In genomic region chr1:112501810-112502641, GRCh38 we compare ENCODE assay signal across 8 cellular contexts. TPM values are rescaled to one million over a fixed set of nuclear protein-coding genes. Genes with fewer than 3 reads are reported as not detected.
DNase-seq lines count a peak whose midpoint lies in the region; ATAC-seq and TF ChIP-seq lines count a peak whose summit lies in the region.

No MANE protein-coding gene starts in this region.

- DNase-seq in GM13976 (ENCODE audit: low spot score) (peak; percentile 75), T-helper 17 cell (peak; percentile 34 to 45 (median 35)), anterior cingulate cortex (lab: John Stamatoyannopoulos, UW) (peak in 55 of 58 donors; percentile 16 to 85 (median 57)), left ventricle myocardium superior (peak; percentile 88), posterior vena cava (ENCODE audit: low spot score) (peak; percentile 92), mesenteric fat pad (ENCODE audit: low spot score) (no peak)
- no peak for DNase-seq in Jurkat, Clone E6-1 (ENCODE audit: low read depth, low spot score)

- H3K27me3 Mint-ChIP-seq in T-helper 17 cell = peaks cover 70% of the 10 kb centered on the region

- TF ChIP-seq CTCF in GM13976 (IDR thresholded peaks at IDR 0.05; ENCODE audit: borderline replicate concordance, control extremely low read depth, extremely low read depth, insufficient read depth, missing control alignments) = peak; percentile 82

- peak overlapping the region; percentile 82 for H3K4me3 Mint-ChIP-seq in T-helper 17 cell

- in situ Hi-C loops in GM13976 (cut with MboI; ENCODE audit: low sequenced_read_pairs, unreplicated experiment) = loop anchor here (10.0 kb wide), 1 partner anchor 203 kb away; the partner anchor contains the start of gene RHOC

- peaks cover 10% of the 10 kb centered on the region for H3K36me3 Mint-ChIP-seq in T-helper 17 cell (ENCODE audit: low read depth)

- H3K4me3 ChIP-seq in Jurkat, Clone E6-1 (ENCODE audit: low read length) = peak overlapping the region; percentile 46

- no peaks in the 10 kb centered on the region for H3K9me3 ChIP-seq in T-helper 17 cell (ENCODE audit: control insufficient read depth, low read length, poor library complexity, severe bottlenecking)

- intact Hi-C loops in left ventricle myocardium superior (cut with micrococcal nuclease) (no loop called here), posterior vena cava (cut with DNase I) (no loop called here)

- H3K27ac Mint-ChIP-seq in T-helper 17 cell = no peak overlapping the region

- ATAC-seq in T-helper 17 cell (peak; percentile 86), left ventricle myocardium superior (peak; percentile 94), HG03159 (IDR thresholded peaks at IDR 0.05; ENCODE audit: unreplicated experiment) (no peak)

- H3K4me1 Mint-ChIP-seq in T-helper 17 cell = peaks cover 10% of the 10 kb centered on the region

RNA-seq across cellular contexts. Expression of gene WNT2B, which starts 6.7 kb away (rescaled TPM):
- 1.4 TPM for polyA plus RNA-seq in Jurkat, Clone E6-1 (2012; ENCODE audit: insufficient read depth, insufficient read length)
- total RNA-seq in T-helper 17 cell (under 1 TPM; 0.13 to 0.37 TPM), left ventricle myocardium superior (2.0 TPM), posterior vena cava (1 to 10 TPM; 2.5 to 3.2 TPM), mesenteric fat pad (3.9 TPM)

Comparison
In these comparisons a context has a peak if more than half of its experiments do, and no peak if none do; other contexts are left out.
1. DNase-seq: peak in GM13976 (single experiment), T-helper 17 cell (3 of 3), anterior cingulate cortex (55 of 58), left ventricle myocardium superior (single experiment) and posterior vena cava (single experiment); none in Jurkat, Clone E6-1 (single experiment) and mesenteric fat pad (single experiment).